Comparison of ENCODE assay signal across 11 cellular contexts in genomic region chr13:59776924-59777690, GRCh38.
DNase-seq lines count a peak whose midpoint lies in the region; ATAC-seq and TF ChIP-seq lines count a peak whose summit lies in the region.
"Had no signal": no experiment of that assay in that cellular context is flagged by ENCODE, and none has a peak within 500 bp of the region (broad histone marks: within the 10 kb centered on the region; RNA-seq: fewer than 3 reads in every experiment).

No MANE protein-coding gene starts in this region.

- peak overlapping the region; percentile 80 for H3K27ac ChIP-seq in mammary epithelial cell (ENCODE audit: insufficient read depth, low read depth, low read length)
- no peak overlapping the region for H3K27ac ChIP-seq in trophoblast cell (ENCODE audit: low read depth, low read length)

- no peak overlapping the region for H2BK120ac ChIP-seq in trophoblast cell (ENCODE audit: insufficient read depth, low read length, poor library complexity)

- no peaks in the 10 kb centered on the region for H3K79me2 ChIP-seq in mammary epithelial cell (ENCODE audit: insufficient read depth, low read length)
- no peaks in the 10 kb centered on the region for H3K79me2 ChIP-seq in trophoblast cell (ENCODE audit: control insufficient read depth, insufficient read depth, low read length, poor library complexity)

- H3K4me1 ChIP-seq in mammary epithelial cell (ENCODE audit: insufficient read depth, low read length): peaks cover 38% of the 10 kb centered on the region
- H3K4me1 ChIP-seq in trophoblast cell (ENCODE audit: control insufficient read depth in 1 of 2, insufficient read depth in 2 of 2, low read length in 2 of 2): no peaks in the 10 kb centered on the region

- H3K4ac ChIP-seq in trophoblast cell (ENCODE audit: low read depth, low read length): no peak overlapping the region

- no peak overlapping the region for H2BK12ac ChIP-seq in trophoblast cell (ENCODE audit: low read length)

- H3K4me2 ChIP-seq in mammary epithelial cell (ENCODE audit: insufficient read depth, low read depth, low read length) (peak overlapping the region; percentile 77), trophoblast cell (ENCODE audit: low read length) (no peak overlapping the region)

- H4K91ac ChIP-seq in trophoblast cell (ENCODE audit: low read depth, low read length): no peak overlapping the region

- DNase-seq in mammary epithelial cell: peak; percentile 80
- DNase-seq in trophoblast cell: peak; percentile 34 to 89
- no peak for DNase-seq in NCI-H748 treated with DMSO at 0.1 percent for 48 hours (lab: John Stamatoyannopoulos, UW)
- DNase-seq in activated CD4-positive, alpha-beta T cell treated with anti-CD3 and anti-CD28 coated beads, Interleukin-2, amount 50 U/mL, for 48 hours: no peak
- no peak for DNase-seq in activated CD4-positive, alpha-beta T cell treated with anti-CD3 and anti-CD28 coated beads, Interleukin-2, amount 50 U/mL, for 4 hours
- DNase-seq: activated CD4-positive, CD25-positive, alpha-beta regulatory T cell treated with anti-CD3 and anti-CD28 coated beads, Interleukin-2, amount 50 U/mL, for 72 hours; NCI-H1694 had no signal

- H3K79me1 ChIP-seq in trophoblast cell (ENCODE audit: low read length): no peaks in the 10 kb centered on the region

- H3K9ac ChIP-seq in mammary epithelial cell (ENCODE audit: insufficient read depth, low read length): peak overlapping the region; percentile 23
- H3K9ac ChIP-seq in trophoblast cell (ENCODE audit: low read length): no peak overlapping the region

- H4K12ac ChIP-seq in trophoblast cell (ENCODE audit: low read depth, low read length): no peak overlapping the region

- no peaks in the 10 kb centered on the region for H4K20me1 ChIP-seq in mammary epithelial cell (ENCODE audit: insufficient read depth, low read length)

- no peak overlapping the region for H2BK5ac ChIP-seq in trophoblast cell (ENCODE audit: low read depth, low read length, poor library complexity)

- no TSS peak for BruUV-seq in mammary epithelial cell (replicated peaks; lab: Mats Ljungman, UMichigan)

- H3K4me3 ChIP-seq in mammary epithelial cell (replicated peaks in 1 of 3; ENCODE audit: insufficient read depth in 1 of 3, low read depth in 2 of 3, low read length in 3 of 3) (no peak overlapping the region), trophoblast cell (ENCODE audit: low read depth, low read length) (no peak overlapping the region)

- CTCF ChIA-PET in mammary epithelial cell (lab: Charles Lee; ENCODE audit: low non-redundant PET): no interaction called here

- dilution Hi-C loops in mammary epithelial cell (cut with HindIII; ENCODE audit: low sequenced_read_pairs): no loop called here

- TF ChIP-seq CTCF in mammary epithelial cell (conservative IDR thresholded peaks at IDR 0.05 in 1 of 2, IDR thresholded peaks at IDR 0.05 in 1 of 2; ENCODE audit: extremely low read depth in 1 of 2, insufficient read depth in 1 of 2, low read depth in 1 of 2, low read length in 2 of 2): no peak

- intact Hi-C loops in mammary epithelial cell (cut with micrococcal nuclease): loop anchor here (2.0 kb wide), 1 partner anchor 620 kb away; the partner anchor contains the start of gene TDRD3

- no peak overlapping the region for H2AK5ac ChIP-seq in trophoblast cell (ENCODE audit: low read length)

- H3K36me3 ChIP-seq in mammary epithelial cell (ENCODE audit: insufficient read depth, low read length) (no peaks in the 10 kb centered on the region), trophoblast cell (ENCODE audit: control insufficient read depth in 1 of 2, insufficient read depth in 2 of 2, low read length in 2 of 2) (no peaks in the 10 kb centered on the region)

- H2AFZ ChIP-seq in mammary epithelial cell (ENCODE audit: low read depth, low read length): no peak overlapping the region
- no peak overlapping the region for H2AFZ ChIP-seq in trophoblast cell (ENCODE audit: insufficient read depth, low read length, poor library complexity)

- H3K9me3 ChIP-seq in mammary epithelial cell (replicated peaks; ENCODE audit: insufficient read depth, low read length): no peaks in the 10 kb centered on the region
- H3K9me3 ChIP-seq in trophoblast cell (ENCODE audit: insufficient read depth, low read depth, low read length): no peaks in the 10 kb centered on the region

- no peak overlapping the region for H3K18ac ChIP-seq in trophoblast cell (ENCODE audit: low read length)

- ATAC-seq in GM18505 (IDR thresholded peaks at IDR 0.05; ENCODE audit: unreplicated experiment): peak; percentile 71
- ATAC-seq in HG03442 (IDR thresholded peaks at IDR 0.05; ENCODE audit: unreplicated experiment): peak; percentile 91
- no peak for ATAC-seq in GM18519 (IDR thresholded peaks at IDR 0.05; ENCODE audit: low FRiP score, unreplicated experiment)
- ATAC-seq: left lobe of liver had no signal

- H3K27me3 ChIP-seq in mammary epithelial cell (ENCODE audit: insufficient read depth, low read length): no peaks in the 10 kb centered on the region
- H3K27me3 ChIP-seq in trophoblast cell (ENCODE audit: insufficient read depth, low read length): no peaks in the 10 kb centered on the region

- WGBS in mammary epithelial cell (ENCODE audit: low coverage, missing lambda C conversion rate): 40% methylated on average over 5 of the region's 5 CpGs
- WGBS in trophoblast cell (ENCODE audit: extremely low coverage, insufficient coverage, insufficient read length): no CpG with 5 or more reads among the region's 5 CpGs

- in situ Hi-C loops in mammary epithelial cell (cut with MboI; ENCODE audit: low sequenced_read_pairs in 2 of 2): loop anchor here in 1 of 2 donors (10.0 kb wide), 1 partner anchor 92 kb away; no protein-coding TSS in a partner anchor

- H3K23ac ChIP-seq in trophoblast cell (ENCODE audit: low read length): no peak overlapping the region

- no peak for TF ChIP-seq POLR2A in GM18505 (IDR thresholded peaks at IDR 0.05; ENCODE audit: borderline replicate concordance, extremely low read depth, insufficient read depth, insufficient read length)

- no peak overlapping the region for H3K14ac ChIP-seq in trophoblast cell (ENCODE audit: low read length)

- H4K8ac ChIP-seq in trophoblast cell (ENCODE audit: low read depth, low read length): no peak overlapping the region

Comparison
In these comparisons a context has a peak if more than half of its experiments do, and no peak if none do; other contexts are left out.
1. DNase-seq: peak in mammary epithelial cell (single experiment) and trophoblast cell (2 of 2); none in NCI-H748 treated with DMSO at 0.1 percent for 48 hours (single experiment), activated CD4-positive, alpha-beta T cell treated with anti-CD3 and anti-CD28 coated beads, Interleukin-2, amount 50 U/mL, for 48 hours (0 of 2) and activated CD4-positive, alpha-beta T cell treated with anti-CD3 and anti-CD28 coated beads, Interleukin-2, amount 50 U/mL, for 4 hours (0 of 2).